Comparison of ENCODE assay signal across 1 cellular context in genomic region chr1:168964478-168964877, GRCh38.
TF ChIP-seq lines count a peak whose summit lies in the region.

No MANE protein-coding gene starts in this region.

TF ChIP-seq in GM12878, 131 proteins besides CTCF, POLR2A, EP300 and RAD21 (continued from another document):
- TF ChIP-seq ATF2 (IDR thresholded peaks at IDR 0.05; ENCODE audit: low read length) (no peak), NR2F1 (conservative IDR thresholded peaks at IDR 0.05) (peak; percentile 57; the same call in 1 of the 2 replicates), YY1 (IDR thresholded peaks at IDR 0.05; ENCODE audit: low read depth, low read length) (no peak), MYB (IDR thresholded peaks at IDR 0.05; ENCODE audit: borderline replicate concordance, low read depth, low read length) (no peak), ESRRA (IDR thresholded peaks at IDR 0.05; ENCODE audit: low read length) (no peak), TARDBP (IDR thresholded peaks at IDR 0.05; ENCODE audit: borderline replicate concordance) (no peak)
- TF ChIP-seq, protein P1, sequence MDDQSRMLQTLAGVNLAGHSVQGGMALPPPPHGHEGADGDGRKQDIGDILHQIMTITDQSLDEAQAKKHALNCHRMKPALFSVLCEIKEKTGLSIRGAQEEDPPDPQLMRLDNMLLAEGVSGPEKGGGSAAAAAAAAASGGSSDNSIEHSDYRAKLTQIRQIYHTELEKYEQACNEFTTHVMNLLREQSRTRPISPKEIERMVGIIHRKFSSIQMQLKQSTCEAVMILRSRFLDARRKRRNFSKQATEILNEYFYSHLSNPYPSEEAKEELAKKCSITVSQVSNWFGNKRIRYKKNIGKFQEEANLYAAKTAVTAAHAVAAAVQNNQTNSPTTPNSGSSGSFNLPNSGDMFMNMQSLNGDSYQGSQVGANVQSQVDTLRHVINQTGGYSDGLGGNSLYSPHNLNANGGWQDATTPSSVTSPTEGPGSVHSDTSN (IDR thresholded peaks at IDR 0.05; ENCODE audit: insufficient replicate concordance, low read depth, low read length) = no peak
